Comparison of ENCODE assay signal across 25 cellular contexts in the genomic region with DNA sequence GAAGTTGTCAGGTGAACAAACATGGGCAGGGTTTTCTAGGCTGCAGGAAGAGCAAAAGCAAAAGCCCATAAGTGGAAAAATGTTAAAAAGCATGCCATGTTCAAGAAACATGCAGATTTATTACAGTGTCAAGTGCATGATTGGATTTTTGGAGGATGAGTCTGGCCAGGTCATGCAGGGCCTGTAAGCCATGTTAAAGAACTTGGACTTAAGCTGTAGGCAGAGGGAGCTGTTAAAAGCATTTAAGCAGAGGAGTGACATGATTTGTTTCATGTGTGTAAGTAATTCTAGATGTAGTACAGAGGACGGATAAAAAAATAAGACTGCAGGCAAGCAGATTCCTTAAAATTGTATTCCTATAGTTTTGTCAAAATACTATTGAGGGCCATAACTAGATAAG.
"Had no signal": no experiment of that assay in that cellular context is flagged by ENCODE, and none has a peak within 500 bp of the region (broad histone marks: within the 10 kb centered on the region; RNA-seq: fewer than 3 reads in every experiment).

No MANE protein-coding gene starts in this region.

- H3K27ac ChIP-seq: hepatocyte, left ventricle myocardium inferior, neutrophil, ovary, psoas muscle, right atrium auricular region, tibial artery, VCaP had no signal

- H3K4me3 Mint-ChIP-seq: activated CD8-positive, alpha-beta T cell treated with anti-CD3 and anti-CD28 coated beads, Interleukin-2, amount 10 ng/mL, durations not matched to agents 7 days and 5 days; activated naive CD4-positive, alpha-beta T cell treated with anti-CD3 and anti-CD28 coated beads, Interleukin-2, amount 50 U/mL, for 24 hours; activated T-helper 1 cell treated with anti-CD3 and anti-CD28 coated beads, Interleukin-12 subunit alpha, Interleukin-12 subunit beta, Interleukin-2, Interleukin-4 antibody, amounts not matched to agents 30 ng/mL and 10 ng/mL and 1 ng/mL, durations not matched to agents 14 hours and 24 hours and 36 hours; brain; immature natural killer cell; natural killer cell; stimulated activated naive CD8-positive, alpha-beta T cell treated with anti-CD3 and anti-CD28 coated beads, Interleukin-15, amount 100 ng/mL, for 72 hours had no signal

- H3K27ac Mint-ChIP-seq: activated CD8-positive, alpha-beta T cell treated with anti-CD3 and anti-CD28 coated beads, Interleukin-2, amount 10 ng/mL, durations not matched to agents 7 days and 5 days; activated naive CD4-positive, alpha-beta T cell treated with anti-CD3 and anti-CD28 coated beads, Interleukin-2, amount 50 U/mL, for 24 hours; activated T-helper 1 cell treated with anti-CD3 and anti-CD28 coated beads, Interleukin-12 subunit alpha, Interleukin-12 subunit beta, Interleukin-2, Interleukin-4 antibody, amounts not matched to agents 30 ng/mL and 10 ng/mL and 1 ng/mL, durations not matched to agents 14 hours and 24 hours and 36 hours; immature natural killer cell; natural killer cell; stimulated activated naive CD8-positive, alpha-beta T cell treated with anti-CD3 and anti-CD28 coated beads, Interleukin-15, amount 100 ng/mL, for 72 hours had no signal

- H3K9me3 ChIP-seq: left ventricle myocardium inferior, neutrophil, ovary, psoas muscle, right atrium auricular region, tibial artery had no signal

- H3K36me3 Mint-ChIP-seq: activated naive CD4-positive, alpha-beta T cell treated with anti-CD3 and anti-CD28 coated beads, Interleukin-2, amount 50 U/mL, for 24 hours; brain; immature natural killer cell; natural killer cell had no signal

- H3K27me3 Mint-ChIP-seq: activated naive CD4-positive, alpha-beta T cell treated with anti-CD3 and anti-CD28 coated beads, Interleukin-2, amount 50 U/mL, for 24 hours; stimulated activated naive CD8-positive, alpha-beta T cell treated with anti-CD3 and anti-CD28 coated beads, Interleukin-15, amount 100 ng/mL, for 72 hours had no signal

- ATAC-seq: activated CD8-positive, alpha-beta T cell treated with anti-CD3 and anti-CD28 coated beads, Interleukin-2, amount 10 ng/mL, durations not matched to agents 7 days and 5 days; natural killer cell; psoas muscle; stimulated activated naive CD8-positive, alpha-beta T cell treated with anti-CD3 and anti-CD28 coated beads, Interleukin-15, amount 100 ng/mL, for 72 hours had no signal

- H3K4me1 Mint-ChIP-seq: activated naive CD4-positive, alpha-beta T cell treated with anti-CD3 and anti-CD28 coated beads, Interleukin-2, amount 50 U/mL, for 24 hours; immature natural killer cell; natural killer cell; stimulated activated naive CD8-positive, alpha-beta T cell treated with anti-CD3 and anti-CD28 coated beads, Interleukin-15, amount 100 ng/mL, for 72 hours had no signal

- H3K27me3 ChIP-seq: hepatocyte, ovary, right atrium auricular region, tibial artery had no signal

- H3K4me1 ChIP-seq: left ventricle myocardium inferior, right atrium auricular region had no signal

- H3K4me3 ChIP-seq: hepatocyte, left ventricle myocardium inferior, ovary, psoas muscle, right atrium auricular region, tibial artery had no signal

- DNase-seq: activated CD4-positive, alpha-beta T cell treated with anti-CD3 and anti-CD28 coated beads for 1 hour; activated CD4-positive, alpha-beta T cell treated with anti-CD3 and anti-CD28 coated beads, Interleukin-2, amount 50 U/mL, for 1 hour; activated CD8-positive, alpha-beta T cell treated with anti-CD3 and anti-CD28 coated beads, Interleukin-2, amount 10 ng/mL, durations not matched to agents 7 days and 5 days; activated gamma-delta T cell treated with Interleukin-2 at 50 U/mL for 16 hours; aorta; effector memory CD4-positive, alpha-beta T cell; foreskin melanocyte; glutamatergic neuron; immature natural killer cell; kidney glomerular epithelial cell; left ventricle myocardium inferior; midbrain; natural killer cell; ovary; psoas muscle; stimulated activated CD4-positive, alpha-beta T cell treated with anti-CD3 and anti-CD28 coated beads, Interleukin-12 subunit alpha, Interleukin-12 subunit beta, amount 100 ng/mL, for 4 hours; stimulated activated naive CD8-positive, alpha-beta T cell treated with anti-CD3 and anti-CD28 coated beads, Interleukin-15, amount 100 ng/mL, for 72 hours; tibial artery had no signal

- H3K36me3 ChIP-seq: left ventricle myocardium inferior, neutrophil, ovary, right atrium auricular region, tibial artery had no signal
